8 cellular contexts compared by ENCODE assay signal in the genomic region with DNA sequence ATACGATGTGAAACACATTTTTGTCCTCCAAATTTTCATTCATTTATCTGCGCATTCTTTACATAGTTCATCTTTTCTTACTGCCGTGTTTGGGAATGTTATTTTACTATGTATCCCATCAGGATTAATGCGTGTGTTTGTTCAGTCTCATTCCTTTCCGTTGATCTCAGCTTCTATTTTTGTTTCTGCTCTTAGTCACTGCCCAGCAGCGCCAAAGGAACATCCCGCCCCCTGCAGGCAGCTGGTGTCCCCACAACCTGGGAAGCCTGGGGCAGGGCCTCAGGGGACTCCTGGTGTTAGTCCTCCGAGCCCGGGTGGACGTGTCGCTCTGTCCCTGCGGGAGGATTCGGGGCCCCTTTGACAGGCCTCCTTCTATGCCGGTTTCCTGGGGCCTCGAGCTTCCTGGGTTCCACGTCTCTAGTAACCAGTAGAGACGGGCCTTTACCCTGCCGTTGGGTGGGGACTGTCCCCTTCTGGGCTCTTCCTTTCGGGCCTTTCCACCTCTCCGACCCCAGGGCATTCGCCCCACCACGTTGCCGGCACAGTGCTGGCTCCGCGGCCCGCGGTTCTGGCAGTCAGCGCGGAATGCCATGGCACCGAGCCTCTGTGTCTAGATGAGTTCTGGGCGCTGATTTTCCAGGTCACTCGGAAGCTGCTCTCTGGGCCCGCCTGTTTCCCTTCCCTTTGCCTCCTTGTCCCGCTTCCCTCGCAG. TPM values are rescaled to one million over a fixed set of nuclear protein-coding genes. Genes with fewer than 3 reads are reported as not detected.
DNase-seq lines count a peak whose midpoint lies in the region; ATAC-seq and TF ChIP-seq lines count a peak whose summit lies in the region.

No MANE protein-coding gene starts in this region.

- DNase-seq in NCI-H128 (lab: John Stamatoyannopoulos, UW; ENCODE audit: unreplicated experiment): peak; percentile 78
- DNase-seq in T follicular helper cell (ENCODE audit: low read depth): peak; percentile 75
- DNase-seq in adrenal gland: peak; percentile 93 to 98 (median 95)
- peak; percentile 94 to 96 for DNase-seq in heart right ventricle
- DNase-seq in posterior vena cava (ENCODE audit: low spot score): peak; percentile 98
- peak; percentile 95 for DNase-seq in upper lobe of right lung

- peak; percentile 26 for TF ChIP-seq CTCF in GM12801 (IDR thresholded peaks at IDR 0.05; ENCODE audit: extremely low read depth, insufficient read length)
- TF ChIP-seq CTCF in adrenal gland (IDR thresholded peaks at IDR 0.05): peak; percentile 90 to 99 (median 95)
- TF ChIP-seq CTCF in heart right ventricle (IDR thresholded peaks at IDR 0.05): peak; percentile 79 to 99 (median 96)
- peak; percentile 94 for TF ChIP-seq CTCF in upper lobe of right lung (IDR thresholded peaks at IDR 0.05)

- peaks cover 9 to 12% of the 10 kb centered on the region in 2 donors for H3K4me1 ChIP-seq in adrenal gland (replicated peaks in 1 of 2)
- H3K4me1 ChIP-seq in heart right ventricle: peaks cover 3 to 34% (median 24%) of the 10 kb centered on the region in 9 donors
- H3K4me1 ChIP-seq in upper lobe of right lung: peaks cover 20% of the 10 kb centered on the region

- peak; percentile 28 for ATAC-seq in HG02623 (IDR thresholded peaks at IDR 0.05; ENCODE audit: unreplicated experiment)
- ATAC-seq in heart right ventricle: peak; percentile 91 to 96 (median 94)
- peak; percentile 94 for ATAC-seq in upper lobe of right lung

- H3K36me3 ChIP-seq in adrenal gland (replicated peaks in 1 of 2): no peaks in the 10 kb centered on the region
- H3K36me3 ChIP-seq in heart right ventricle: no peaks in the 10 kb centered on the region
- H3K36me3 ChIP-seq in upper lobe of right lung: no peaks in the 10 kb centered on the region

- peak; percentile 55 to 86 for TF ChIP-seq POLR2A in adrenal gland (IDR thresholded peaks at IDR 0.05)

- WGBS in adrenal gland, 4 donors: 0 to 1% (median 0%) methylated on average over 12 to 35 of the region's 35 CpGs
- WGBS in heart right ventricle, 2 donors: 0 to 1% methylated on average over 35 of the region's 35 CpGs

- H3K9me3 ChIP-seq in adrenal gland (replicated peaks in 1 of 3) (no peaks in the 10 kb centered on the region), heart right ventricle (no peaks in the 10 kb centered on the region), upper lobe of right lung (no peaks in the 10 kb centered on the region)

- H3K27me3 ChIP-seq in adrenal gland: no peaks in the 10 kb centered on the region
- H3K27me3 ChIP-seq in heart right ventricle: no peaks in the 10 kb centered on the region
- no peaks in the 10 kb centered on the region for H3K27me3 ChIP-seq in upper lobe of right lung

- H3K4me3 ChIP-seq in adrenal gland: peak overlapping the region in 1 of 4 donors; percentile 60
- peak overlapping the region; percentile 0 to 64 (median 56) for H3K4me3 ChIP-seq in heart right ventricle
- peak overlapping the region; percentile 53 for H3K4me3 ChIP-seq in upper lobe of right lung

- H3K27ac ChIP-seq in adrenal gland: peak overlapping the region; percentile 43 to 96 (median 93)
- peak overlapping the region; percentile 91 to 99 (median 96) for H3K27ac ChIP-seq in heart right ventricle
- peak overlapping the region; percentile 94 for H3K27ac ChIP-seq in upper lobe of right lung

- intact Hi-C loops in adrenal gland (cut with DNase I): loop anchor here (10.0 kb wide), 2 partner anchors 78 to 142 kb away; no protein-coding TSS in a partner anchor
- intact Hi-C loops in heart right ventricle (cut with DNase I): loop anchor here in 9 of 10 donors (1.0 to 10.0 kb wide), 19 partner anchors 36 to 712 kb away; partner anchors contain the start of genes WEE1 (in 2 of the 9), ADM (in 1 of the 9), SWAP70 (in 1 of the 9) and ZNF143 (in 1 of the 9)
- intact Hi-C loops in posterior vena cava (cut with DNase I): loop anchor here (5.0 to 10.0 kb wide), 2 partner anchors 41 to 142 kb away; partner anchors contain the start of gene WEE1 (in 1 of the 2)
- intact Hi-C loops in upper lobe of right lung (cut with DNase I): loop anchor here (10.0 kb wide), 1 partner anchor 78 kb away; no protein-coding TSS in a partner anchor

RNA-seq across cellular contexts. Expression of gene WEE1, which starts 39.8 kb away (rescaled TPM):
- total RNA-seq in adrenal gland: 10 to 100 TPM in 4 of 8 donors, 1 to 10 TPM in 4; 3.3 to 11.3 (median 9.0) TPM
- polyA plus RNA-seq in adrenal gland: 10 to 100 TPM in 1 of 3 donors, 1 to 10 TPM in 2; 4.7 to 10.3 (median 4.7) TPM
- total RNA-seq in heart right ventricle: 100 to 1,000 TPM in 2 of 10 donors, 10 to 100 TPM in 8; 22.9 to 114 (median 59.0) TPM
- polyA plus RNA-seq in heart right ventricle: 10 to 100 TPM; 12.7 to 17.0 TPM
- 10 to 100 TPM; 16.7 to 24.0 TPM for total RNA-seq in posterior vena cava
- 10.9 TPM for total RNA-seq in upper lobe of right lung

RNA-seq across cellular contexts. Expression of gene SWAP70, which starts 50.6 kb away (rescaled TPM):
- total RNA-seq in adrenal gland: 10 to 100 TPM; 13.3 to 23.5 (median 20.1) TPM
- polyA plus RNA-seq in adrenal gland: 10 to 100 TPM in 1 of 3 donors, 1 to 10 TPM in 2; 6.5 to 17.2 (median 8.8) TPM
- total RNA-seq in heart right ventricle: 10 to 100 TPM; 15.9 to 33.4 (median 20.8) TPM
- 1 to 10 TPM; 7.8 to 9.7 TPM for polyA plus RNA-seq in heart right ventricle
- total RNA-seq in posterior vena cava: 10 to 100 TPM; 39.4 to 57.0 TPM
- total RNA-seq in upper lobe of right lung: 61.5 TPM

Comparison
In these comparisons a context has a peak if more than half of its experiments do, and no peak if none do; other contexts are left out.
1. CTCF ChIP-seq: peak in every context shown above with its lines; median percentile 96 in heart right ventricle; 95 in adrenal gland; 94 in upper lobe of right lung; 26 in GM12801.
2. ATAC-seq: peak in every context shown above with its lines; median percentile 94 in heart right ventricle; 94 in upper lobe of right lung; 28 in HG02623.